1 cellular context compared by ENCODE assay signal in genomic region chr2:16750175-16750924, GRCh38.
A peak's percentile ranks its signal among the peaks of the same experiment; 100 is the strongest.
TF ChIP-seq lines count a peak whose summit lies in the region.

No MANE protein-coding gene starts in this region.

TF ChIP-seq in K562, 482 proteins besides CTCF, POLR2A, EP300 and RAD21 (continued from another document):
- TF ChIP-seq STAT5A (IDR thresholded peaks at IDR 0.05; ENCODE audit: borderline replicate concordance, low read length) (peak; percentile 29; the same call in 1 of the 2 replicates), SMAD2 (IDR thresholded peaks at IDR 0.05; ENCODE audit: low read depth, low read length) (no peak), NCOR1 (IDR thresholded peaks at IDR 0.05) (peak; percentile 79), DMBX1 (CRISPR knock-in tag; IDR thresholded peaks at IDR 0.05; ENCODE audit: borderline replicate concordance) (0 out of 2 replicates have a peak, but pooled peaks have one; percentile 33), SMAD3 (CRISPR knock-in tag; conservative IDR thresholded peaks at IDR 0.05) (0 out of 2 replicates have a peak, but pooled peaks have one; percentile 55), USF1 (CRISPR knock-in tag; IDR thresholded peaks at IDR 0.05) (no peak), SNIP1 (IDR thresholded peaks at IDR 0.05; ENCODE audit: low read depth) (no peak), THAP12 (CRISPR knock-in tag; IDR thresholded peaks at IDR 0.05) (no peak), PKNOX1 (IDR thresholded peaks at IDR 0.05) (no peak), ZNF175 (CRISPR knock-in tag; IDR thresholded peaks at IDR 0.05; ENCODE audit: low read depth) (no peak), WHSC1 (IDR thresholded peaks at IDR 0.05; ENCODE audit: low read length) (no peak), ZFP30 (CRISPR knock-in tag; IDR thresholded peaks at IDR 0.05; ENCODE audit: borderline replicate concordance) (no peak), RFX5 (IDR thresholded peaks at IDR 0.05; ENCODE audit: low read depth, low read length) (no peak), POLR2AphosphoS5 (IDR thresholded peaks at IDR 0.05; ENCODE audit: control insufficient read depth, insufficient read depth, low read depth, low read length) (peak; percentile 23; the same call in 1 of the 2 replicates), ZNF274 (IDR thresholded peaks at IDR 0.05; ENCODE audit: borderline replicate concordance, low read depth, low read length) (no peak), NFIX (CRISPR knock-in tag; IDR thresholded peaks at IDR 0.05; ENCODE audit: low read depth) (no peak), MITF (IDR thresholded peaks at IDR 0.05) (peak; percentile 40; the same call in 1 of the 2 replicates), EHMT2 (IDR thresholded peaks at IDR 0.05) (no peak), TFAM (CRISPR knock-in tag; conservative IDR thresholded peaks at IDR 0.05) (no peak), MAFK (IDR thresholded peaks at IDR 0.05; ENCODE audit: low read length) (no peak), PCBP1 (IDR thresholded peaks at IDR 0.05; ENCODE audit: low read depth, low read length, poor library complexity, severe bottlenecking) (no peak), RBM34 (IDR thresholded peaks at IDR 0.05; ENCODE audit: borderline replicate concordance, insufficient read depth, low read length) (no peak), PHTF2 (CRISPR knock-in tag; IDR thresholded peaks at IDR 0.05) (no peak), STAT5B (CRISPR knock-in tag; IDR thresholded peaks at IDR 0.05) (no peak), ELF4 (CRISPR knock-in tag; IDR thresholded peaks at IDR 0.05) (peak; percentile 90), KDM4B (IDR thresholded peaks at IDR 0.05; ENCODE audit: borderline replicate concordance in 2 of 2, low read depth in 1 of 2) (no peak), FOSL1 (tag; conservative IDR thresholded peaks at IDR 0.05) (peak; percentile 44; the same call in 1 of the 2 replicates), RERE (CRISPR knock-in tag; IDR thresholded peaks at IDR 0.05; ENCODE audit: borderline replicate concordance) (no peak), PRPF4 (IDR thresholded peaks at IDR 0.05; ENCODE audit: insufficient read depth, low read depth, low read length, poor library complexity, severe bottlenecking) (no peak), RFX1 (IDR thresholded peaks at IDR 0.05) (no peak), ZBTB11 (CRISPR knock-in tag; IDR thresholded peaks at IDR 0.05) (0 out of 6 replicates have a peak, but pooled peaks of 1 of the 3 experiments have one; percentile 60), ETS1 (conservative IDR thresholded peaks at IDR 0.05; ENCODE audit: control insufficient read depth, low read depth, low read length) (no peak), CTCFL (IDR thresholded peaks at IDR 0.05; ENCODE audit: borderline replicate concordance, insufficient read depth, low read depth, low read length, poor library complexity, severe bottlenecking) (no peak), ZNF263 (CRISPR knock-in tag; IDR thresholded peaks at IDR 0.05; ENCODE audit: borderline replicate concordance) (peak; percentile 36; the same call in 1 of the 2 replicates)
